In genomic region chr19:1261863-1262686, GRCh38 we compare ENCODE assay signal across 8 cellular contexts. TPM values are rescaled to one million over a fixed set of nuclear protein-coding genes. Genes with fewer than 3 reads are reported as not detected.
A peak's percentile ranks its signal among the peaks of the same experiment; 100 is the strongest.
DNase-seq lines count a peak whose midpoint lies in the region; ATAC-seq and TF ChIP-seq lines count a peak whose summit lies in the region.

No MANE protein-coding gene starts in this region.

- peak overlapping the region; percentile 93 for H2BK120ac ChIP-seq in IMR-90 (ENCODE audit: low read depth, low read length)

- H3K4me3 ChIP-seq in BJ (ENCODE audit: low read depth, low read length) (peak overlapping the region; percentile 64), IMR-90 (ENCODE audit: insufficient read depth, low read depth, low read length) (peak overlapping the region; percentile 51)

- BruUV-seq in IMR-90 (replicated peaks; lab: Mats Ljungman, UMichigan): no TSS peak

- no peak for TF ChIP-seq POLR2A in IMR-90 (IDR thresholded peaks at IDR 0.05; ENCODE audit: low read depth, low read length)

- H3K4me1 ChIP-seq in IMR-90 (ENCODE audit: control insufficient read depth, insufficient read depth, low read length): peaks cover 44% of the 10 kb centered on the region

- peak overlapping the region; percentile 70; the same call in 2 of the 3 replicates for H2BK15ac ChIP-seq in IMR-90 (ENCODE audit: low read depth, low read length)

- DNase-seq in BJ (ENCODE audit: low read depth): no peak
- peak; percentile 43 for DNase-seq in IMR-90
- no peak for DNase-seq in left cardiac atrium
- DNase-seq in renal cortical epithelial cell (ENCODE audit: low read depth): peak; percentile 65
- DNase-seq in activated CD4-positive, CD25-positive, alpha-beta regulatory T cell treated with anti-CD3 and anti-CD28 coated beads, Interleukin-2, amount 50 U/mL, for 72 hours: no peak
- no peak for DNase-seq in NK-92 (lab: John Stamatoyannopoulos, UW; ENCODE audit: unreplicated experiment)

- dilution Hi-C loops in IMR-90 (cut with HindIII; ENCODE audit: low sequenced_read_pairs, unreplicated experiment): no loop called here

- no peaks in the 10 kb centered on the region for H3K9me3 ChIP-seq in IMR-90 (ENCODE audit: control insufficient read depth, insufficient read depth, low read length)

- H3K14ac ChIP-seq in IMR-90 (replicated peaks; ENCODE audit: low read depth, low read length): peak overlapping the region; percentile 82

- peak overlapping the region; percentile 80 for H3K9ac ChIP-seq in IMR-90 (ENCODE audit: low read depth, low read length)

- intact Hi-C loops in IMR-90 (cut with micrococcal nuclease) (no loop called here), left cardiac atrium (cut with DNase I) (no loop called here)

- peak overlapping the region; percentile 92 for H2BK5ac ChIP-seq in IMR-90 (ENCODE audit: low read depth, low read length, poor library complexity, severe bottlenecking)

- peaks cover 56% of the 10 kb centered on the region for H3K4me1 Mint-ChIP-seq in activated naive CD4-positive, alpha-beta T cell treated with anti-CD3 and anti-CD28 coated beads, Interleukin-2, amount 50 U/mL, for 24 hours

- no peak for TF ChIP-seq RAD21 in IMR-90 (IDR thresholded peaks at IDR 0.05; ENCODE audit: low read length)

- 0 out of 2 replicates have a peak, but pooled peaks have one; percentile 4 for TF ChIP-seq CTCF in BJ (IDR thresholded peaks at IDR 0.05; ENCODE audit: insufficient read depth, low read depth, low read length)
- no peak for TF ChIP-seq CTCF in IMR-90 (conservative IDR thresholded peaks at IDR 0.05; ENCODE audit: low read depth, low read length)

- CTCF ChIA-PET in BJ (lab: Yijun Ruan, JAX): interaction anchor here (1.7 to 12.8 kb wide), 2 partner anchors 9 to 18 kb away, joined by 11 to 437 read pairs; partner anchors contain the start of gene ATP5F1D
- CTCF ChIA-PET in IMR-90 (lab: Yijun Ruan, JAX): no interaction called here

- in situ Hi-C loops in IMR-90 (cut with MboI; ENCODE audit: low sequenced_read_pairs): no loop called here

- H3K36me3 ChIP-seq in BJ (ENCODE audit: control insufficient read depth, insufficient read depth, low read length): peaks cover 14% of the 10 kb centered on the region
- peaks cover 18% of the 10 kb centered on the region; the same call in 1 of the 2 replicates for H3K36me3 ChIP-seq in IMR-90 (ENCODE audit: control insufficient read depth, insufficient read depth, low read length)

- H3K18ac ChIP-seq in IMR-90 (ENCODE audit: low read depth, low read length): peak overlapping the region; percentile 49

- H3K4me2 ChIP-seq in IMR-90 (ENCODE audit: low read depth, low read length): peak overlapping the region; percentile 88

- H3K4me3 Mint-ChIP-seq in activated naive CD4-positive, alpha-beta T cell treated with anti-CD3 and anti-CD28 coated beads, Interleukin-2, amount 50 U/mL, for 24 hours: peak overlapping the region; percentile 96

- H3K79me1 ChIP-seq in IMR-90 (ENCODE audit: low read depth in 1 of 2, low read length in 2 of 2): peaks cover under 1 to 59% of the 10 kb centered on the region in 2 experiments; a peak in 2 of 4 replicates

- H4K8ac ChIP-seq in IMR-90 (ENCODE audit: low read depth in 2 of 2, low read length in 2 of 2): peak overlapping the region; percentile 76 to 91

- peaks cover 1% of the 10 kb centered on the region for H3K36me3 Mint-ChIP-seq in activated naive CD4-positive, alpha-beta T cell treated with anti-CD3 and anti-CD28 coated beads, Interleukin-2, amount 50 U/mL, for 24 hours

- peak overlapping the region; percentile 97 for H2AK5ac ChIP-seq in IMR-90 (ENCODE audit: low read depth, low read length)

- ATAC-seq in IMR-90 (ENCODE audit: low read depth): no peak
- ATAC-seq in left cardiac atrium: peak; percentile 6 to 22
- no peak for ATAC-seq in GM21390 (IDR thresholded peaks at IDR 0.05; ENCODE audit: unreplicated experiment)

- peak overlapping the region; percentile 97 for H3K4ac ChIP-seq in IMR-90 (ENCODE audit: low read depth, low read length)

- peak overlapping the region; percentile 99 for H2AK9ac ChIP-seq in IMR-90 (replicated peaks; ENCODE audit: low read depth, low read length, poor library complexity)

- POLR2A ChIA-PET in BJ (lab: Charles Lee): no interaction called here
- POLR2A ChIA-PET in IMR-90 (lab: Charles Lee; ENCODE audit: unreplicated experiment): no interaction called here

- peak overlapping the region; percentile 96 for H4K91ac ChIP-seq in IMR-90 (ENCODE audit: insufficient read depth, low read depth, low read length)

- peaks cover 38% of the 10 kb centered on the region for H4K20me1 ChIP-seq in IMR-90 (ENCODE audit: insufficient read depth, low read length)

- peak overlapping the region; percentile 85 for H2AFZ ChIP-seq in IMR-90 (replicated peaks; ENCODE audit: low read length, poor library complexity)

- no peaks in the 10 kb centered on the region for H3K27me3 Mint-ChIP-seq in activated naive CD4-positive, alpha-beta T cell treated with anti-CD3 and anti-CD28 coated beads, Interleukin-2, amount 50 U/mL, for 24 hours

- H3K56ac ChIP-seq in IMR-90 (ENCODE audit: extremely low read depth, insufficient read depth, low read length): 0 out of 2 replicates have a peak overlapping the region, but pooled peaks have one; percentile 85

- H3K9me1 ChIP-seq in IMR-90 (ENCODE audit: insufficient read depth, low read length): peaks cover 11% of the 10 kb centered on the region

- H3K9me3 Mint-ChIP-seq in activated naive CD4-positive, alpha-beta T cell treated with anti-CD3 and anti-CD28 coated beads, Interleukin-2, amount 50 U/mL, for 24 hours: no peaks in the 10 kb centered on the region

- H4K5ac ChIP-seq in IMR-90 (ENCODE audit: low read depth, low read length): peak overlapping the region; percentile 73

- H2BK20ac ChIP-seq in IMR-90 (ENCODE audit: low read depth, low read length): peak overlapping the region; percentile 93

- peak overlapping the region; percentile 88 for H3K27ac Mint-ChIP-seq in activated naive CD4-positive, alpha-beta T cell treated with anti-CD3 and anti-CD28 coated beads, Interleukin-2, amount 50 U/mL, for 24 hours

- H3K27me3 ChIP-seq in BJ (ENCODE audit: control insufficient read depth, insufficient read depth, low read length) (no peaks in the 10 kb centered on the region), IMR-90 (ENCODE audit: control insufficient read depth, insufficient read depth, low read length) (no peaks in the 10 kb centered on the region)

- peak overlapping the region; percentile 93 for H3K27ac ChIP-seq in IMR-90 (ENCODE audit: insufficient read depth, low read length)

- WGBS in IMR-90 (ENCODE audit: extremely low coverage in 2 of 2, insufficient read length in 1 of 2), 2 experiments: 31% methylated on average over 10 of the region's 28 CpGs; no CpG with 5 or more reads in 1 of the 2 experiments

- peak overlapping the region; percentile 98 for H3K23ac ChIP-seq in IMR-90 (ENCODE audit: low read depth, low read length)

TF ChIP-seq in IMR-90, 13 proteins besides CTCF, POLR2A, EP300 and RAD21:
- TF ChIP-seq CEBPB (IDR thresholded peaks at IDR 0.05; ENCODE audit: low read depth, low read length) (no peak), RCOR1 (IDR thresholded peaks at IDR 0.05; ENCODE audit: insufficient replicate concordance, low read length) (no peak), BHLHE40 (IDR thresholded peaks at IDR 0.05; ENCODE audit: low read depth, low read length) (no peak), RFX5 (IDR thresholded peaks at IDR 0.05; ENCODE audit: low read depth, low read length) (no peak), MAFK (IDR thresholded peaks at IDR 0.05; ENCODE audit: low read depth, low read length) (no peak)

RNA-seq across cellular contexts. Expression of gene CIRBP, which starts 7.1 kb away (rescaled TPM):
- polyA plus RNA-seq in BJ (2011; rRNA removed) (342 and 372 TPM in 2 replicates), IMR-90 (2012; rRNA removed) (405 and 542 TPM in 2 replicates)
- polyA minus RNA-seq in BJ (2011; rRNA and poly(A)+ RNA removed): 69.9 and 93.9 TPM in 2 replicates
- total RNA-seq in IMR-90 (2012; rRNA removed) (226 and 299 TPM in 2 replicates), left cardiac atrium (100 to 1,000 TPM; 229 to 379 TPM), renal cortical epithelial cell (174 and 314 TPM in 2 replicates)
- 562 and 617 TPM in 2 replicates for polyA plus RNA-seq in IMR-90 (2012; cell fraction: cytosol; rRNA removed)
- 2,129 and 2,924 TPM in 2 replicates for polyA plus RNA-seq in IMR-90 (2012; cell fraction: nucleus; rRNA removed; ENCODE audit: low replicate concordance)

RNA-seq across cellular contexts. Expression of gene FAM174C, which starts 13.3 kb away (rescaled TPM):
- polyA plus RNA-seq in BJ (2011; rRNA removed): 24.6 and 37.5 TPM in 2 replicates
- polyA minus RNA-seq in BJ (2011; rRNA and poly(A)+ RNA removed): 8.6 TPM in 2 replicates
- total RNA-seq in IMR-90 (2012; rRNA removed): 7.5 and 10.6 TPM in 2 replicates
- polyA plus RNA-seq in IMR-90 (2012; rRNA removed): 61.8 and 93.4 TPM in 2 replicates
- polyA plus RNA-seq in IMR-90 (2012; cell fraction: cytosol; rRNA removed): 94.9 and 135 TPM in 2 replicates
- 46.6 and 93.7 TPM in 2 replicates for polyA plus RNA-seq in IMR-90 (2012; cell fraction: nucleus; rRNA removed; ENCODE audit: low replicate concordance)
- 10 to 100 TPM; 19.2 to 21.4 TPM for total RNA-seq in left cardiac atrium
- total RNA-seq in renal cortical epithelial cell: 13.9 and 21.5 TPM in 2 replicates

RNA-seq across cellular contexts. Expression of gene MIDN, which starts 13.7 kb away (rescaled TPM):
- polyA plus RNA-seq in BJ (2011; rRNA removed) (6.9 and 8.4 TPM in 2 replicates), IMR-90 (2012; rRNA removed) (24.1 and 26.0 TPM in 2 replicates)
- polyA minus RNA-seq in BJ (2011; rRNA and poly(A)+ RNA removed): 21.3 and 25.6 TPM in 2 replicates
- total RNA-seq in IMR-90 (2012; rRNA removed) (2.2 and 2.5 TPM in 2 replicates), left cardiac atrium (100 to 1,000 TPM in 1 of 2 donors, 10 to 100 TPM in 1; 58.7 to 148 TPM), renal cortical epithelial cell (12.2 and 44.9 TPM in 2 replicates)
- 39.2 and 47.7 TPM in 2 replicates for polyA plus RNA-seq in IMR-90 (2012; cell fraction: cytosol; rRNA removed)
- polyA plus RNA-seq in IMR-90 (2012; cell fraction: nucleus; rRNA removed; ENCODE audit: low replicate concordance): 97.0 and 144 TPM in 2 replicates

RNA-seq across cellular contexts. Expression of gene ATP5F1D, which starts 20.5 kb away (rescaled TPM):
- 57.9 and 65.1 TPM in 2 replicates for polyA plus RNA-seq in BJ (2011; rRNA removed)
- 29.1 and 30.1 TPM in 2 replicates for polyA minus RNA-seq in BJ (2011; rRNA and poly(A)+ RNA removed)
- total RNA-seq in IMR-90 (2012; rRNA removed): 7.3 and 13.6 TPM in 2 replicates
- 140 and 189 TPM in 2 replicates for polyA plus RNA-seq in IMR-90 (2012; rRNA removed)
- 348 and 386 TPM in 2 replicates for polyA plus RNA-seq in IMR-90 (2012; cell fraction: cytosol; rRNA removed)
- 72.4 and 213 TPM in 2 replicates for polyA plus RNA-seq in IMR-90 (2012; cell fraction: nucleus; rRNA removed; ENCODE audit: low replicate concordance)
- 100 to 1,000 TPM; 540 to 639 TPM for total RNA-seq in left cardiac atrium
- 29.0 and 29.2 TPM in 2 replicates for total RNA-seq in renal cortical epithelial cell

RNA-seq across cellular contexts. Expression of gene EFNA2, which starts 23.6 kb away (rescaled TPM):
- polyA plus RNA-seq in BJ (2011; rRNA removed): not detected in 2 replicates
- polyA minus RNA-seq in BJ (2011; rRNA and poly(A)+ RNA removed): not detected in 2 replicates
- total RNA-seq in IMR-90 (2012; rRNA removed): not detected in 2 replicates
- polyA plus RNA-seq in IMR-90 (2012; rRNA removed): not detected in 2 replicates
- polyA plus RNA-seq in IMR-90 (2012; cell fraction: cytosol; rRNA removed): 0.10 TPM in 1 of 2 replicates, not detected in the other
- 0.07 TPM in 1 of 2 replicates, not detected in the other for polyA plus RNA-seq in IMR-90 (2012; cell fraction: nucleus; rRNA removed; ENCODE audit: low replicate concordance)
- total RNA-seq in left cardiac atrium: not detected
- total RNA-seq in renal cortical epithelial cell: 0.10 TPM in 1 of 2 replicates, not detected in the other

Comparison
In these comparisons a context has a peak if more than half of its experiments do, and no peak if none do; other contexts are left out.
1. DNase-seq: peak in IMR-90 (single experiment) and renal cortical epithelial cell (single experiment); none in BJ (single experiment), left cardiac atrium (single experiment), activated CD4-positive, CD25-positive, alpha-beta regulatory T cell treated with anti-CD3 and anti-CD28 coated beads, Interleukin-2, amount 50 U/mL, for 72 hours (single experiment) and NK-92 (single experiment).
2. ATAC-seq: peak in left cardiac atrium (2 of 2); none in IMR-90 (single experiment) and GM21390 (single experiment).